Comparison of ENCODE assay signal across 24 cellular contexts in genomic region chr5:126386146-126386545, GRCh38. TPM values are rescaled to one million over a fixed set of nuclear protein-coding genes. Genes with fewer than 3 reads are reported as not detected.
DNase-seq lines count a peak whose midpoint lies in the region; ATAC-seq, FAIRE-seq and TF ChIP-seq lines count a peak whose summit lies in the region.
"Had no signal": no experiment of that assay in that cellular context is flagged by ENCODE, and none has a peak within 500 bp of the region (broad histone marks: within the 10 kb centered on the region; RNA-seq: fewer than 3 reads in every experiment).

No MANE protein-coding gene starts in this region.

- H3K27ac ChIP-seq in IMR-90 (ENCODE audit: insufficient read depth, low read length) (no peak overlapping the region), astrocyte (ENCODE audit: low read depth, low read length) (no peak overlapping the region), keratinocyte (ENCODE audit: control insufficient read depth, insufficient read depth, low read length) (peak overlapping the region; percentile 59), thoracic aorta (peak overlapping the region; percentile 79 to 90)

- peak; percentile 56 for FAIRE-seq in astrocyte (lab: Jason Lieb, UNC)
- FAIRE-seq in keratinocyte (lab: Jason Lieb, UNC), result peak; percentile 84
- FAIRE-seq: HepG2 had no signal

- H3K4me2 ChIP-seq in IMR-90 (ENCODE audit: low read depth, low read length), result no peak overlapping the region
- H3K4me2 ChIP-seq in astrocyte (ENCODE audit: low read length), result no peak overlapping the region
- peak overlapping the region; percentile 67 for H3K4me2 ChIP-seq in keratinocyte (ENCODE audit: control insufficient read depth, extremely low read depth, insufficient read depth, low read depth, low read length)

- TF ChIP-seq POLR2A in IMR-90 (IDR thresholded peaks at IDR 0.05; ENCODE audit: low read depth, low read length), result no peak
- no peak for TF ChIP-seq POLR2A in GM18505 (IDR thresholded peaks at IDR 0.05; ENCODE audit: borderline replicate concordance, extremely low read depth, insufficient read depth, insufficient read length)

- no peaks in the 10 kb centered on the region for H3K9me3 ChIP-seq in IMR-90 (ENCODE audit: control insufficient read depth, insufficient read depth, low read length)
- no peaks in the 10 kb centered on the region for H3K9me3 ChIP-seq in astrocyte (ENCODE audit: insufficient read depth, low read depth, low read length)
- H3K9me3 ChIP-seq in keratinocyte (ENCODE audit: control insufficient read depth, low read depth, low read length), result no peaks in the 10 kb centered on the region
- H3K9me3 ChIP-seq in thoracic aorta, result no peaks in the 10 kb centered on the region
- H3K9me3 ChIP-seq: prostate gland had no signal

- H2BK20ac ChIP-seq in IMR-90 (ENCODE audit: low read depth, low read length), result peak overlapping the region; percentile 87

- dilution Hi-C loops in IMR-90 (cut with HindIII; ENCODE audit: low sequenced_read_pairs, unreplicated experiment), result no loop called here
- dilution Hi-C loops in keratinocyte (cut with MboI; ENCODE audit: extremely low pct_ligation_motif_present, low sequenced_read_pairs), result no loop called here

- H2AK5ac ChIP-seq in IMR-90 (ENCODE audit: low read depth, low read length), result peak overlapping the region; percentile 18; the same call in 1 of the 2 replicates

- peak overlapping the region; percentile 35; the same call in 1 of the 2 replicates for H3K18ac ChIP-seq in IMR-90 (ENCODE audit: low read depth, low read length)

- H3K23ac ChIP-seq in IMR-90 (ENCODE audit: low read depth, low read length), result no peak overlapping the region

- peak overlapping the region; percentile 34 for H3K14ac ChIP-seq in IMR-90 (replicated peaks; ENCODE audit: low read depth, low read length)

- WGBS in IMR-90 (ENCODE audit: extremely low coverage in 2 of 2, insufficient read length in 1 of 2), 2 experiments, result no CpG with 5 or more reads among the region's 4 CpGs

- no peak overlapping the region for H4K5ac ChIP-seq in IMR-90 (ENCODE audit: low read depth, low read length)

- in situ Hi-C loops in IMR-90 (cut with MboI; ENCODE audit: low sequenced_read_pairs), result no loop called here

- H3K27ac Mint-ChIP-seq in astrocyte (ENCODE audit: unreplicated experiment) (no peak overlapping the region), endothelial cell (ENCODE audit: unreplicated experiment) (no peak overlapping the region)
- H3K27ac Mint-ChIP-seq in activated T-cell treated with anti-CD3 and anti-CD28 coated beads, Interleukin-2, amount 50 U/mL, for 24 hours, result no peak overlapping the region
- H3K27ac Mint-ChIP-seq: activated CD4-positive, alpha-beta T cell treated with anti-CD3 and anti-CD28 coated beads, Interleukin-2, amount 10 ng/mL, durations not matched to agents 7 days and 5 days; activated naive CD8-positive, alpha-beta T cell treated with anti-CD3 and anti-CD28 coated beads, Interleukin-2, amount 50 U/mL, for 24 hours had no signal

- H3K4me1 Mint-ChIP-seq in astrocyte (ENCODE audit: low read depth, unreplicated experiment), result peaks cover 22% of the 10 kb centered on the region
- no peaks in the 10 kb centered on the region for H3K4me1 Mint-ChIP-seq in activated T-cell treated with anti-CD3 and anti-CD28 coated beads, Interleukin-2, amount 50 U/mL, for 24 hours (ENCODE audit: low read depth)
- no peaks in the 10 kb centered on the region for H3K4me1 Mint-ChIP-seq in endothelial cell (ENCODE audit: unreplicated experiment)
- H3K4me1 Mint-ChIP-seq: activated CD4-positive, alpha-beta T cell treated with anti-CD3 and anti-CD28 coated beads, Interleukin-2, amount 10 ng/mL, durations not matched to agents 7 days and 5 days; activated naive CD8-positive, alpha-beta T cell treated with anti-CD3 and anti-CD28 coated beads, Interleukin-2, amount 50 U/mL, for 24 hours; central memory CD8-positive, alpha-beta T cell; neural crest cell had no signal

- H4K20me1 ChIP-seq in IMR-90 (ENCODE audit: insufficient read depth, low read length) (no peaks in the 10 kb centered on the region), astrocyte (ENCODE audit: insufficient read depth, low read length) (no peaks in the 10 kb centered on the region), keratinocyte (ENCODE audit: control insufficient read depth, extremely low read depth, insufficient read depth, low read length) (no peaks in the 10 kb centered on the region)

- H3K36me3 ChIP-seq in IMR-90 (ENCODE audit: control insufficient read depth, insufficient read depth, low read length) (no peaks in the 10 kb centered on the region), astrocyte (ENCODE audit: insufficient read depth, low read length) (no peaks in the 10 kb centered on the region), keratinocyte (ENCODE audit: control insufficient read depth in 2 of 2, extremely low read depth in 1 of 2, insufficient read depth in 2 of 2, low read length in 2 of 2) (no peaks in the 10 kb centered on the region), thoracic aorta (no peaks in the 10 kb centered on the region)
- H3K36me3 ChIP-seq: heart right ventricle, left ventricle myocardium inferior, prostate gland had no signal

- DNase-seq in IMR-90 (no peak), astrocyte (ENCODE audit: low read depth) (peak; percentile 32), keratinocyte (ENCODE audit: low read depth, low spot score) (no peak), thoracic aorta (ENCODE audit: low spot score) (no peak), endothelial cell (ENCODE audit: low spot score) (no peak)
- DNase-seq in activated T-cell treated with anti-CD3 and anti-CD28 coated beads, Interleukin-2, amount 50 U/mL, for 24 hours, result no peak
- DNase-seq: activated CD4-positive, alpha-beta T cell treated with anti-CD3 and anti-CD28 coated beads, Interleukin-2, amount 10 ng/mL, durations not matched to agents 7 days and 5 days; activated CD8-positive, alpha-beta memory T cell treated with anti-CD3 and anti-CD28 coated beads, Interleukin-2, amount 50 U/mL, for 4 hours; activated effector memory CD4-positive, alpha-beta T cell treated with anti-CD3 and anti-CD28 coated beads, Interleukin-2, amount 50 U/mL, for 16 hours; activated naive CD8-positive, alpha-beta T cell treated with anti-CD3 and anti-CD28 coated beads, Interleukin-2, amount 50 U/mL, for 24 hours; heart right ventricle; left ventricle myocardium inferior; NCI-H1436; NCI-H2171 treated with DMSO at 0.1 percent for 48 hours; NCI-H526 treated with DMSO at 0.1 percent for 48 hours; SHP77 treated with DMSO at 0.1 percent for 48 hours; stimulated activated CD8-positive, alpha-beta memory T cell treated with anti-CD3 and anti-CD28 coated beads, Interleukin-4, amount 100 ng/mL, for 48 hours; substantia nigra had no signal

- H3K4me3 ChIP-seq in IMR-90 (ENCODE audit: insufficient read depth, low read depth, low read length) (no peak overlapping the region), astrocyte (ENCODE audit: insufficient read depth, low read depth, low read length) (no peak overlapping the region), keratinocyte (ENCODE audit: control insufficient read depth in 2 of 3, extremely low read depth in 1 of 3, insufficient read depth in 2 of 3, low read depth in 1 of 3, low read length in 3 of 3) (no peak overlapping the region), thoracic aorta (no peak overlapping the region)
- H3K4me3 ChIP-seq: heart right ventricle, left ventricle myocardium inferior, prostate gland had no signal

- CTCF ChIA-PET in IMR-90 (lab: Yijun Ruan, JAX), result no interaction called here

- ATAC-seq in IMR-90 (ENCODE audit: low read depth) (no peak), thoracic aorta (ENCODE audit: insufficient number of reproducible peaks, low FRiP score, low read depth) (no peak), HG02798 (IDR thresholded peaks at IDR 0.05; ENCODE audit: poor library complexity, unreplicated experiment) (no peak), GM18505 (IDR thresholded peaks at IDR 0.05; ENCODE audit: unreplicated experiment) (no peak)
- ATAC-seq: activated naive CD8-positive, alpha-beta T cell treated with anti-CD3 and anti-CD28 coated beads, Interleukin-2, amount 50 U/mL, for 24 hours; HepG2 had no signal

- no peak for TF ChIP-seq RAD21 in IMR-90 (IDR thresholded peaks at IDR 0.05; ENCODE audit: low read length)

- H3K4ac ChIP-seq in IMR-90 (ENCODE audit: low read depth, low read length), result peak overlapping the region; percentile 52

- no peaks in the 10 kb centered on the region for H3K27me3 ChIP-seq in IMR-90 (ENCODE audit: control insufficient read depth, insufficient read depth, low read length)
- no peaks in the 10 kb centered on the region for H3K27me3 ChIP-seq in astrocyte (ENCODE audit: insufficient read depth, low read length)
- H3K27me3 ChIP-seq in keratinocyte (ENCODE audit: control insufficient read depth, extremely low read depth, insufficient read depth, low read length), result no peaks in the 10 kb centered on the region
- H3K27me3 ChIP-seq in thoracic aorta (replicated peaks; ENCODE audit: insufficient read depth), result no peaks in the 10 kb centered on the region
- H3K27me3 ChIP-seq: heart right ventricle had no signal

- no peak for TF ChIP-seq CTCF in IMR-90 (conservative IDR thresholded peaks at IDR 0.05; ENCODE audit: low read depth, low read length)
- TF ChIP-seq CTCF in astrocyte (IDR thresholded peaks at IDR 0.05; ENCODE audit: insufficient read depth, low read depth, low read length), result no peak
- TF ChIP-seq CTCF in keratinocyte (optimal IDR thresholded peaks at IDR 0.05 in 1 of 3, IDR thresholded peaks at IDR 0.05 in 1 of 3, conservative IDR thresholded peaks at IDR 0.05 in 1 of 3; ENCODE audit: extremely low read depth in 1 of 3, insufficient read depth in 2 of 3, low read length in 3 of 3), result no peak
- no peak for TF ChIP-seq CTCF in thoracic aorta (IDR thresholded peaks at IDR 0.05)
- TF ChIP-seq CTCF in endothelial cell (IDR thresholded peaks at IDR 0.05; ENCODE audit: unreplicated experiment), result no peak

- H4K8ac ChIP-seq in IMR-90 (ENCODE audit: low read depth in 2 of 2, low read length in 2 of 2), result no peak overlapping the region

- H2AFZ ChIP-seq in IMR-90 (replicated peaks; ENCODE audit: low read length, poor library complexity) (no peak overlapping the region), astrocyte (ENCODE audit: low read depth, low read length) (no peak overlapping the region), keratinocyte (ENCODE audit: control insufficient read depth, low read length) (no peak overlapping the region)

- peaks cover 11% of the 10 kb centered on the region for H3K4me1 ChIP-seq in IMR-90 (ENCODE audit: control insufficient read depth, insufficient read depth, low read length)
- peaks cover 23% of the 10 kb centered on the region for H3K4me1 ChIP-seq in astrocyte (ENCODE audit: insufficient read depth, low read length)
- peaks cover 25% of the 10 kb centered on the region for H3K4me1 ChIP-seq in keratinocyte (ENCODE audit: control insufficient read depth, extremely low read depth, insufficient read depth, low read length)
- H3K4me1 ChIP-seq in thoracic aorta (ENCODE audit: control insufficient read depth in 1 of 2, low read depth in 2 of 2), result peaks cover 36 to 55% of the 10 kb centered on the region in 2 donors

- H3K9me3 Mint-ChIP-seq in astrocyte (ENCODE audit: unreplicated experiment), result no peaks in the 10 kb centered on the region
- peaks cover 7% of the 10 kb centered on the region for H3K9me3 Mint-ChIP-seq in activated T-cell treated with anti-CD3 and anti-CD28 coated beads, Interleukin-2, amount 50 U/mL, for 24 hours
- H3K9me3 Mint-ChIP-seq in endothelial cell (ENCODE audit: unreplicated experiment), result no peaks in the 10 kb centered on the region

- no peak overlapping the region for H3K56ac ChIP-seq in IMR-90 (ENCODE audit: extremely low read depth, insufficient read depth, low read length)

- H2AK9ac ChIP-seq in IMR-90 (replicated peaks; ENCODE audit: low read depth, low read length, poor library complexity), result no peak overlapping the region

- intact Hi-C loops in IMR-90 (cut with micrococcal nuclease), result no loop called here

- H3K27me3 Mint-ChIP-seq in astrocyte (ENCODE audit: low read depth, unreplicated experiment), result no peaks in the 10 kb centered on the region
- H3K27me3 Mint-ChIP-seq in activated T-cell treated with anti-CD3 and anti-CD28 coated beads, Interleukin-2, amount 50 U/mL, for 24 hours, result no peaks in the 10 kb centered on the region
- H3K27me3 Mint-ChIP-seq in endothelial cell (ENCODE audit: unreplicated experiment), result no peaks in the 10 kb centered on the region
- H3K27me3 Mint-ChIP-seq: activated CD4-positive, alpha-beta T cell treated with anti-CD3 and anti-CD28 coated beads, Interleukin-2, amount 10 ng/mL, durations not matched to agents 7 days and 5 days; activated naive CD8-positive, alpha-beta T cell treated with anti-CD3 and anti-CD28 coated beads, Interleukin-2, amount 50 U/mL, for 24 hours had no signal

- no TSS peak for BruUV-seq in IMR-90 (replicated peaks; lab: Mats Ljungman, UMichigan)

- POLR2A ChIA-PET in IMR-90 (lab: Charles Lee; ENCODE audit: unreplicated experiment), result no interaction called here

- peaks cover 10% of the 10 kb centered on the region for H3K9me1 ChIP-seq in IMR-90 (ENCODE audit: insufficient read depth, low read length)
- H3K9me1 ChIP-seq in keratinocyte (ENCODE audit: control insufficient read depth, extremely low read depth, insufficient read depth, low read length), result no peaks in the 10 kb centered on the region

- H2BK15ac ChIP-seq in IMR-90 (ENCODE audit: low read depth, low read length), result peak overlapping the region; percentile 52; the same call in 1 of the 3 replicates

- H3K36me3 Mint-ChIP-seq in astrocyte (ENCODE audit: low read depth, unreplicated experiment) (no peaks in the 10 kb centered on the region), endothelial cell (ENCODE audit: low read depth, unreplicated experiment) (no peaks in the 10 kb centered on the region)
- no peaks in the 10 kb centered on the region for H3K36me3 Mint-ChIP-seq in activated T-cell treated with anti-CD3 and anti-CD28 coated beads, Interleukin-2, amount 50 U/mL, for 24 hours (ENCODE audit: low read depth)

- H3K9ac ChIP-seq in IMR-90 (ENCODE audit: low read depth, low read length) (no peak overlapping the region), astrocyte (ENCODE audit: low read length) (no peak overlapping the region), keratinocyte (ENCODE audit: control insufficient read depth, extremely low read depth, insufficient read depth, low read length) (no peak overlapping the region)

- H3K79me2 ChIP-seq in astrocyte (ENCODE audit: insufficient read depth, low read length) (no peaks in the 10 kb centered on the region), keratinocyte (ENCODE audit: control insufficient read depth, insufficient read depth, low read length) (no peaks in the 10 kb centered on the region)

- H2BK5ac ChIP-seq in IMR-90 (ENCODE audit: low read depth, low read length, poor library complexity, severe bottlenecking), result no peak overlapping the region

- H3K79me1 ChIP-seq in IMR-90 (ENCODE audit: low read depth in 1 of 2, low read length in 2 of 2), result peaks cover 0 to 6% of the 10 kb centered on the region in 2 experiments; a peak in 1 of 4 replicates

- no peak overlapping the region for H4K91ac ChIP-seq in IMR-90 (ENCODE audit: insufficient read depth, low read depth, low read length)

- H3K4me3 Mint-ChIP-seq in astrocyte (ENCODE audit: unreplicated experiment), result no peak overlapping the region
- no peak overlapping the region for H3K4me3 Mint-ChIP-seq in activated T-cell treated with anti-CD3 and anti-CD28 coated beads, Interleukin-2, amount 50 U/mL, for 24 hours
- H3K4me3 Mint-ChIP-seq in endothelial cell (ENCODE audit: unreplicated experiment), result no peak overlapping the region
- H3K4me3 Mint-ChIP-seq: activated CD4-positive, alpha-beta T cell treated with anti-CD3 and anti-CD28 coated beads, Interleukin-2, amount 10 ng/mL, durations not matched to agents 7 days and 5 days; activated naive CD8-positive, alpha-beta T cell treated with anti-CD3 and anti-CD28 coated beads, Interleukin-2, amount 50 U/mL, for 24 hours; central memory CD8-positive, alpha-beta T cell; neural crest cell had no signal

- H2BK120ac ChIP-seq in IMR-90 (ENCODE audit: low read depth, low read length), result peak overlapping the region; percentile 33; the same call in 1 of the 2 replicates

RNA-seq across cellular contexts. Expression of gene GRAMD2B, which starts 37.1 kb away (rescaled TPM):
- total RNA-seq in IMR-90 (2012; rRNA removed) (15.8 and 20.3 TPM in 2 replicates), astrocyte (29.1 and 34.4 TPM in 2 replicates), thoracic aorta (10 to 100 TPM; 59.3 to 79.5 TPM), endothelial cell (ENCODE audit: unreplicated experiment) (13.4 TPM)
- polyA plus RNA-seq in IMR-90 (2012; rRNA removed) (13.9 and 15.6 TPM in 2 replicates), keratinocyte (37.6 to 45.9 TPM (median 42.9 TPM) in 3 replicates)
- polyA plus RNA-seq in IMR-90 (2012; cell fraction: cytosol; rRNA removed), result 8.8 and 14.3 TPM in 2 replicates
- polyA plus RNA-seq in IMR-90 (2012; cell fraction: nucleus; rRNA removed; ENCODE audit: low replicate concordance), result 8.5 and 26.6 TPM in 2 replicates
- polyA plus RNA-seq in keratinocyte (2011; ENCODE audit: low read depth), result 62.9 TPM
- 32.0 and 46.3 TPM in 2 replicates for polyA plus RNA-seq in keratinocyte (2011; cell fraction: cytosol; rRNA removed)
- 38.5 and 43.3 TPM in 2 replicates for polyA plus RNA-seq in keratinocyte (2011; cell fraction: nucleus; rRNA removed)
- 25.5 and 51.0 TPM in 2 replicates for polyA plus RNA-seq in keratinocyte (2012; ENCODE audit: low replicate concordance)
- 6.6 to 20.9 TPM (median 16.2 TPM) in 3 replicates for polyA minus RNA-seq in keratinocyte
- polyA minus RNA-seq in keratinocyte (2011; cell fraction: cytosol; rRNA and poly(A)+ RNA removed), result 22.4 TPM
- 14.1 and 36.8 TPM in 2 replicates for polyA minus RNA-seq in keratinocyte (2011; cell fraction: nucleus; rRNA and poly(A)+ RNA removed)

Comparison
In these comparisons a context has a peak if more than half of its experiments do, and no peak if none do; other contexts are left out.
1. H3K27ac ChIP-seq: peak in keratinocyte (single experiment) and thoracic aorta (2 of 2); none in IMR-90 (single experiment) and astrocyte (single experiment).